26 cellular contexts compared by ENCODE assay signal in genomic region chr5:61002616-61003015, GRCh38.
"Had no signal": no experiment of that assay in that cellular context is flagged by ENCODE, and none has a peak within 500 bp of the region (broad histone marks: within the 10 kb centered on the region; RNA-seq: fewer than 3 reads in every experiment).

No MANE protein-coding gene starts in this region.

- H3K4me2 ChIP-seq: hepatocyte had no signal

- H3K4me1 ChIP-seq: prostate gland, spleen, suprapubic skin, upper lobe of right lung had no signal

- H2AFZ ChIP-seq: hepatocyte had no signal

- H3K9me3 ChIP-seq: left ventricle myocardium inferior, mucosa of descending colon, pancreas, prostate gland, suprapubic skin, thoracic aorta, tibial artery, upper lobe of right lung had no signal

- DNase-seq: islet precursor cell; left ventricle myocardium inferior; midbrain; mucosa of descending colon; naive thymus-derived CD4-positive, alpha-beta T cell; nucleus accumbens; pancreas; posterior cingulate gyrus; retina; right cardiac atrium; spleen; stimulated activated CD4-positive, alpha-beta T cell treated with anti-CD3 and anti-CD28 coated beads, Interleukin-4, amount 100 ng/mL, for 24 hours; stimulated activated naive CD4-positive, alpha-beta T cell; tibial artery; trophoblast cell; upper lobe of right lung had no signal

- FAIRE-seq: pancreas, urothelium cell line had no signal

- H3K27ac ChIP-seq: hepatocyte, left ventricle myocardium inferior, pancreas, prostate gland, skin epidermis, spleen, suprapubic skin, thoracic aorta, tibial artery, upper lobe of right lung had no signal

- H3K36me3 ChIP-seq: left ventricle myocardium inferior, pancreas, prostate gland, spleen, suprapubic skin, thoracic aorta, tibial artery, upper lobe of right lung had no signal

- ATAC-seq: mucosa of descending colon; naive thymus-derived CD4-positive, alpha-beta T cell; natural killer cell treated with Interleukin-12 subunit alpha and Interleukin-12 subunit beta and Interleukin-15 and Interleukin-18, amount 100 ng/mL, for 72 hours; pancreas; right cardiac atrium; sciatic nerve; stimulated activated effector memory CD8-positive, alpha-beta T cell treated with anti-CD3 and anti-CD28 coated beads, Interleukin-12 subunit alpha, Interleukin-12 subunit beta, amount 100 ng/mL, for 72 hours; upper lobe of right lung had no signal

- H3K4me3 ChIP-seq: hepatocyte, left ventricle myocardium inferior, lung, mucosa of descending colon, pancreas, prostate gland, skin epidermis, spleen, suprapubic skin, thoracic aorta, tibial artery, upper lobe of right lung had no signal

- H3K27me3 ChIP-seq: hepatocyte, pancreas, spleen, suprapubic skin, tibial artery, upper lobe of right lung had no signal
